ENCODE assay signal across 10 cellular contexts in genomic region chr10:10138685-10139084, GRCh38.
A peak's percentile ranks its signal among the peaks of the same experiment; 100 is the strongest.
DNase-seq lines count a peak whose midpoint lies in the region; ATAC-seq and TF ChIP-seq lines count a peak whose summit lies in the region.
"Had no signal": no experiment of that assay in that cellular context is flagged by ENCODE, and none has a peak within 500 bp of the region (broad histone marks: within the 10 kb centered on the region; RNA-seq: fewer than 3 reads in every experiment).

No MANE protein-coding gene starts in this region.

- peak overlapping the region; percentile 72 for H3K4me3 ChIP-seq in CD4-positive, CD25-positive, alpha-beta regulatory T cell (ENCODE audit: low read depth, low read length)
- H3K4me3 ChIP-seq in ascending aorta = no peak overlapping the region

- DNase-seq in CD4-positive, CD25-positive, alpha-beta regulatory T cell = peak in 2 of 3 donors; percentile 3 to 51
- no peak for DNase-seq in activated T-helper 1 cell treated with anti-CD3 and anti-CD28 coated beads, Interleukin-12 subunit alpha, Interleukin-12 subunit beta, Interleukin-2, Interleukin-4 antibody, amounts not matched to agents 30 ng/mL and 10 ng/mL and 1 ng/mL, durations not matched to agents 14 hours and 24 hours and 36 hours (ENCODE audit: low spot score)
- no peak for DNase-seq in natural killer cell treated with Interleukin-12 subunit alpha and Interleukin-12 subunit beta and Interleukin-15 and Interleukin-18, amount 100 ng/mL, for 72 hours (ENCODE audit: low spot score)
- no peak for DNase-seq in stimulated activated CD4-positive, alpha-beta T cell treated with anti-CD3 and anti-CD28 coated beads, Interleukin-2, amount 100 ng/mL, for 48 hours
- DNase-seq in ascending aorta (ENCODE audit: low spot score in 2 of 2) = no peak
- DNase-seq: activated CD4-positive, alpha-beta T cell treated with anti-CD3 and anti-CD28 coated beads for 1 hour; NCI-H2081; RPMI8226 had no signal

- peak overlapping the region; percentile 23 to 85 (median 66) for H3K4me3 Mint-ChIP-seq in CD4-positive, CD25-positive, alpha-beta regulatory T cell
- H3K4me3 Mint-ChIP-seq in activated T-helper 1 cell treated with anti-CD3 and anti-CD28 coated beads, Interleukin-12 subunit alpha, Interleukin-12 subunit beta, Interleukin-2, Interleukin-4 antibody, amounts not matched to agents 30 ng/mL and 10 ng/mL and 1 ng/mL, durations not matched to agents 14 hours and 24 hours and 36 hours = peak overlapping the region; percentile 56
- peak overlapping the region; percentile 2 for H3K4me3 Mint-ChIP-seq in natural killer cell treated with Interleukin-12 subunit alpha and Interleukin-12 subunit beta and Interleukin-15 and Interleukin-18, amount 100 ng/mL, for 72 hours

- no peak for ATAC-seq in CD4-positive, CD25-positive, alpha-beta regulatory T cell (ENCODE audit: low read depth in 2 of 2)
- ATAC-seq in HG02884 (IDR thresholded peaks at IDR 0.05; ENCODE audit: unreplicated experiment) = peak; percentile 60
- ATAC-seq in natural killer cell treated with Interleukin-12 subunit alpha and Interleukin-12 subunit beta and Interleukin-15 and Interleukin-18, amount 100 ng/mL, for 72 hours = no peak
- no peak for ATAC-seq in HG03139 (IDR thresholded peaks at IDR 0.05; ENCODE audit: unreplicated experiment)

- intact Hi-C loops in activated T-helper 1 cell treated with anti-CD3 and anti-CD28 coated beads, Interleukin-12 subunit alpha, Interleukin-12 subunit beta, Interleukin-2, Interleukin-4 antibody, amounts not matched to agents 30 ng/mL and 10 ng/mL and 1 ng/mL, durations not matched to agents 14 hours and 24 hours and 36 hours (cut with micrococcal nuclease) = no loop called here
- intact Hi-C loops in ascending aorta (cut with DNase I) = no loop called here

- no peak overlapping the region for H3K27ac ChIP-seq in CD4-positive, CD25-positive, alpha-beta regulatory T cell (ENCODE audit: insufficient read depth, low read length, poor library complexity, severe bottlenecking)
- H3K27ac ChIP-seq in ascending aorta = no peak overlapping the region

- H3K27me3 Mint-ChIP-seq in CD4-positive, CD25-positive, alpha-beta regulatory T cell = no peaks in the 10 kb centered on the region
- peaks cover 7% of the 10 kb centered on the region for H3K27me3 Mint-ChIP-seq in activated T-helper 1 cell treated with anti-CD3 and anti-CD28 coated beads, Interleukin-12 subunit alpha, Interleukin-12 subunit beta, Interleukin-2, Interleukin-4 antibody, amounts not matched to agents 30 ng/mL and 10 ng/mL and 1 ng/mL, durations not matched to agents 14 hours and 24 hours and 36 hours (ENCODE audit: insufficient read depth)
- peaks cover 0 to 2% of the 10 kb centered on the region in 2 donors for H3K27me3 Mint-ChIP-seq in natural killer cell treated with Interleukin-12 subunit alpha and Interleukin-12 subunit beta and Interleukin-15 and Interleukin-18, amount 100 ng/mL, for 72 hours

- H3K27ac Mint-ChIP-seq in CD4-positive, CD25-positive, alpha-beta regulatory T cell = peak overlapping the region in 2 of 3 donors; percentile 2 to 22
- H3K27ac Mint-ChIP-seq in activated T-helper 1 cell treated with anti-CD3 and anti-CD28 coated beads, Interleukin-12 subunit alpha, Interleukin-12 subunit beta, Interleukin-2, Interleukin-4 antibody, amounts not matched to agents 30 ng/mL and 10 ng/mL and 1 ng/mL, durations not matched to agents 14 hours and 24 hours and 36 hours = no peak overlapping the region
- no peak overlapping the region for H3K27ac Mint-ChIP-seq in natural killer cell treated with Interleukin-12 subunit alpha and Interleukin-12 subunit beta and Interleukin-15 and Interleukin-18, amount 100 ng/mL, for 72 hours

- no peaks in the 10 kb centered on the region for H3K36me3 ChIP-seq in CD4-positive, CD25-positive, alpha-beta regulatory T cell (ENCODE audit: control insufficient read depth, insufficient read depth, low read length)
- no peaks in the 10 kb centered on the region for H3K36me3 ChIP-seq in ascending aorta

- TF ChIP-seq CTCF in ascending aorta (IDR thresholded peaks at IDR 0.05) = no peak

- no peaks in the 10 kb centered on the region for H3K27me3 ChIP-seq in CD4-positive, CD25-positive, alpha-beta regulatory T cell (ENCODE audit: control insufficient read depth, insufficient read depth, low read length)
- no peaks in the 10 kb centered on the region for H3K27me3 ChIP-seq in ascending aorta

- no peaks in the 10 kb centered on the region for H3K9me3 ChIP-seq in CD4-positive, CD25-positive, alpha-beta regulatory T cell (ENCODE audit: control insufficient read depth in 2 of 2, low read length in 2 of 2)
- no peaks in the 10 kb centered on the region for H3K9me3 ChIP-seq in ascending aorta

- H3K4me1 ChIP-seq in CD4-positive, CD25-positive, alpha-beta regulatory T cell (ENCODE audit: control insufficient read depth, insufficient read depth, low read length, poor library complexity, severe bottlenecking) = no peaks in the 10 kb centered on the region
- H3K4me1 ChIP-seq in ascending aorta = no peaks in the 10 kb centered on the region

- H3K9me3 Mint-ChIP-seq in CD4-positive, CD25-positive, alpha-beta regulatory T cell = peaks cover 0 to 3% (median 0%) of the 10 kb centered on the region in 7 donors
- no peaks in the 10 kb centered on the region for H3K9me3 Mint-ChIP-seq in activated T-helper 1 cell treated with anti-CD3 and anti-CD28 coated beads, Interleukin-12 subunit alpha, Interleukin-12 subunit beta, Interleukin-2, Interleukin-4 antibody, amounts not matched to agents 30 ng/mL and 10 ng/mL and 1 ng/mL, durations not matched to agents 14 hours and 24 hours and 36 hours
- no peaks in the 10 kb centered on the region for H3K9me3 Mint-ChIP-seq in natural killer cell treated with Interleukin-12 subunit alpha and Interleukin-12 subunit beta and Interleukin-15 and Interleukin-18, amount 100 ng/mL, for 72 hours

- H3K4me1 Mint-ChIP-seq in CD4-positive, CD25-positive, alpha-beta regulatory T cell = peaks cover 3 to 15% (median 5%) of the 10 kb centered on the region in 4 donors
- peaks cover 10% of the 10 kb centered on the region for H3K4me1 Mint-ChIP-seq in activated T-helper 1 cell treated with anti-CD3 and anti-CD28 coated beads, Interleukin-12 subunit alpha, Interleukin-12 subunit beta, Interleukin-2, Interleukin-4 antibody, amounts not matched to agents 30 ng/mL and 10 ng/mL and 1 ng/mL, durations not matched to agents 14 hours and 24 hours and 36 hours (ENCODE audit: low read depth)
- H3K4me1 Mint-ChIP-seq in natural killer cell treated with Interleukin-12 subunit alpha and Interleukin-12 subunit beta and Interleukin-15 and Interleukin-18, amount 100 ng/mL, for 72 hours (ENCODE audit: low read depth in 2 of 2) = peaks cover 3 to 9% of the 10 kb centered on the region in 2 donors

- no peaks in the 10 kb centered on the region for H3K36me3 Mint-ChIP-seq in CD4-positive, CD25-positive, alpha-beta regulatory T cell
- H3K36me3 Mint-ChIP-seq in activated T-helper 1 cell treated with anti-CD3 and anti-CD28 coated beads, Interleukin-12 subunit alpha, Interleukin-12 subunit beta, Interleukin-2, Interleukin-4 antibody, amounts not matched to agents 30 ng/mL and 10 ng/mL and 1 ng/mL, durations not matched to agents 14 hours and 24 hours and 36 hours (ENCODE audit: low read depth) = no peaks in the 10 kb centered on the region
- no peaks in the 10 kb centered on the region for H3K36me3 Mint-ChIP-seq in natural killer cell treated with Interleukin-12 subunit alpha and Interleukin-12 subunit beta and Interleukin-15 and Interleukin-18, amount 100 ng/mL, for 72 hours

Comparison
In these comparisons a context has a peak if more than half of its experiments do, and no peak if none do; other contexts are left out.
1. DNase-seq: peak in CD4-positive, CD25-positive, alpha-beta regulatory T cell (2 of 3); none in activated T-helper 1 cell treated with anti-CD3 and anti-CD28 coated beads, Interleukin-12 subunit alpha, Interleukin-12 subunit beta, Interleukin-2, Interleukin-4 antibody, amounts not matched to agents 30 ng/mL and 10 ng/mL and 1 ng/mL, durations not matched to agents 14 hours and 24 hours and 36 hours (single experiment), natural killer cell treated with Interleukin-12 subunit alpha and Interleukin-12 subunit beta and Interleukin-15 and Interleukin-18, amount 100 ng/mL, for 72 hours (single experiment), stimulated activated CD4-positive, alpha-beta T cell treated with anti-CD3 and anti-CD28 coated beads, Interleukin-2, amount 100 ng/mL, for 48 hours (0 of 2) and ascending aorta (0 of 2).
2. H3K27ac Mint-ChIP-seq: peak in CD4-positive, CD25-positive, alpha-beta regulatory T cell (2 of 3); none in activated T-helper 1 cell treated with anti-CD3 and anti-CD28 coated beads, Interleukin-12 subunit alpha, Interleukin-12 subunit beta, Interleukin-2, Interleukin-4 antibody, amounts not matched to agents 30 ng/mL and 10 ng/mL and 1 ng/mL, durations not matched to agents 14 hours and 24 hours and 36 hours (single experiment) and natural killer cell treated with Interleukin-12 subunit alpha and Interleukin-12 subunit beta and Interleukin-15 and Interleukin-18, amount 100 ng/mL, for 72 hours (0 of 2).
3. H3K4me3 Mint-ChIP-seq: peak in every context shown above with its lines; median percentile 66 in CD4-positive, CD25-positive, alpha-beta regulatory T cell; 56 in activated T-helper 1 cell treated with anti-CD3 and anti-CD28 coated beads, Interleukin-12 subunit alpha, Interleukin-12 subunit beta, Interleukin-2, Interleukin-4 antibody, amounts not matched to agents 30 ng/mL and 10 ng/mL and 1 ng/mL, durations not matched to agents 14 hours and 24 hours and 36 hours; 2 in natural killer cell treated with Interleukin-12 subunit alpha and Interleukin-12 subunit beta and Interleukin-15 and Interleukin-18, amount 100 ng/mL, for 72 hours.